In the genomic region with DNA sequence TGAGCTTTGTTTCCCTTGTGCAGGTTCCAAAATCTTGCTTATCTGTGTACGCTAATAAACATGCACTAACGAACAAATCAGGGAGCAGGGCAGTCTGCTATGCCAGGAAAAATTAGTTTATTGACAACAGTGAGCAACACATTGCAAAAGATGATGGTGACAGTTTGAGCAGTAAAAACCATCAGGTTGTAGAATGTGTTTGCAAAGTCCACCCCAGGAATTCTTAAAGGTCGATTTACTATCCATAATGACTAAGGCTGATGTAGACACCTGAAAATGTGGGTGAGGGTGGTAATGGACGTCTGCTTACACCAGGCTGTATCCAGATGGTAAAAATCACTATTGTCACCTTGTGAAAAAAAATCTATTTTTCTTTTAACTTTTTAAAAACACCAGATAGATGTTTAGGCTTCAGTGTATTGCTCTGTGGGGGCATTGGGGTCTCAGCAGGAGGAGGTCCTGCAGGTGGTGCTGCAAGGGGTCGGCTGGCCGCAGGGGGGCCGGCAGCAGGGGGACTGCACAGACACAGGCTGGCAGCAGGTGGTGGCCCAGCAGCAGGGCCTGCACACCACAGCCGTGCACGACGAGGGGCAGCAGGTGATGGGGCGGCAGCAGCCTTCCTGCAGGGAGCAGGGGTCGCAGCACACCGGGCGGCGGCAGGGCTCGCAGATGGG, we compare ENCODE assay signal across 6 cellular contexts. TPM values are rescaled to one million over a fixed set of nuclear protein-coding genes. Genes with fewer than 3 reads are reported as not detected.
"Had no signal": no experiment of that assay in that cellular context is flagged by ENCODE, and none has a peak within 500 bp of the region (broad histone marks: within the 10 kb centered on the region; RNA-seq: fewer than 3 reads in every experiment).

No MANE protein-coding gene starts in this region.

RNA-seq across cellular contexts. Expression of a gene that starts 0.5 kb away (rescaled TPM):
- total RNA-seq: M059J, Peyer's patch, Right ventricle myocardium superior, SJSA1, T-cell had no signal
- polyA plus RNA-seq: SK-N-SH had no signal

RNA-seq across cellular contexts. Expression of a gene that starts 5.2 kb away (rescaled TPM):
- total RNA-seq: Peyer's patch, Right ventricle myocardium superior, SJSA1, T-cell had no signal

RNA-seq across cellular contexts. Expression of a gene that starts 10.1 kb away (rescaled TPM):
- total RNA-seq: M059J, Peyer's patch, Right ventricle myocardium superior, SJSA1, T-cell had no signal
- polyA plus RNA-seq: SK-N-SH had no signal

RNA-seq across cellular contexts. Expression of a gene that starts 18.0 kb away (rescaled TPM):
- total RNA-seq: M059J, Peyer's patch, Right ventricle myocardium superior, SJSA1, T-cell had no signal
- polyA plus RNA-seq: SK-N-SH had no signal

RNA-seq across cellular contexts. Expression of a gene that starts 18.8 kb away (rescaled TPM):
- total RNA-seq: M059J, Peyer's patch, Right ventricle myocardium superior, SJSA1, T-cell had no signal
- polyA plus RNA-seq: SK-N-SH had no signal
